Comparison of ENCODE assay signal across 25 cellular contexts in genomic region chr1:43621386-43621785, GRCh38.
"Had no signal": no experiment of that assay in that cellular context is flagged by ENCODE, and none has a peak within 500 bp of the region (broad histone marks: within the 10 kb centered on the region; RNA-seq: fewer than 3 reads in every experiment).

No MANE protein-coding gene starts in this region.

- H3K36me3 Mint-ChIP-seq: activated naive CD4-positive, alpha-beta T cell treated with anti-CD3 and anti-CD28 coated beads, Interleukin-2, amount 50 U/mL, for 72 hours; immature natural killer cell; memory B cell; natural killer cell; stimulated activated memory B cell treated with anti-CD40 and anti-IgM and Interleukin-4, amounts not matched to agents 10 μg/mL and 1 μg/mL and 100 μg/mL, for 72 hours had no signal

- H3K27ac Mint-ChIP-seq: activated B cell treated with CpG ODN at 0.5 μM for 24 hours; activated CD8-positive, alpha-beta T cell treated with anti-CD3 and anti-CD28 coated beads for 36 hours; activated naive CD4-positive, alpha-beta T cell treated with anti-CD3 and anti-CD28 coated beads, Interleukin-2, amount 50 U/mL, for 72 hours; activated T-helper 17 cell treated with anti-CD3 and anti-CD28 coated beads, Interleukin-2, amount 50 U/mL, for 72 hours; endodermal cell; immature natural killer cell; memory B cell; natural killer cell; stimulated activated memory B cell treated with anti-CD40 and anti-IgM and Interleukin-4, amounts not matched to agents 10 μg/mL and 1 μg/mL and 100 μg/mL, for 72 hours; T-helper 2 cell treated with Interferon-gamma antibody and Interleukin-4, amounts not matched to agents 5 μg/mL and 100 μg/mL, for 36 hours had no signal

- H3K4me3 ChIP-seq: heart left ventricle, prostate gland, skin epidermis, tibial nerve had no signal

- H3K4me1 Mint-ChIP-seq: activated B cell treated with CpG ODN at 0.5 μM for 24 hours; activated T-helper 17 cell treated with anti-CD3 and anti-CD28 coated beads, Interleukin-2, amount 50 U/mL, for 72 hours; endodermal cell; immature natural killer cell; memory B cell; natural killer cell; stimulated activated memory B cell treated with anti-CD40 and anti-IgM and Interleukin-4, amounts not matched to agents 10 μg/mL and 1 μg/mL and 100 μg/mL, for 72 hours; stimulated activated naive CD8-positive, alpha-beta T cell treated with anti-CD3 and anti-CD28 coated beads, Interleukin-15, amount 100 ng/mL, for 72 hours had no signal

- H3K9me3 Mint-ChIP-seq: activated B cell treated with CpG ODN at 0.5 μM for 24 hours; activated CD8-positive, alpha-beta T cell treated with anti-CD3 and anti-CD28 coated beads for 36 hours; activated naive CD4-positive, alpha-beta T cell treated with anti-CD3 and anti-CD28 coated beads, Interleukin-2, amount 50 U/mL, for 72 hours; activated T-cell treated with anti-CD3 and anti-CD28 coated beads, Interleukin-2, amount 50 U/mL, for 4 hours; activated T-helper 17 cell treated with anti-CD3 and anti-CD28 coated beads, Interleukin-2, amount 50 U/mL, for 72 hours; endodermal cell; immature natural killer cell; memory B cell; natural killer cell; stimulated activated memory B cell treated with anti-CD40 and anti-IgM and Interleukin-4, amounts not matched to agents 10 μg/mL and 1 μg/mL and 100 μg/mL, for 72 hours; stimulated activated naive CD8-positive, alpha-beta T cell treated with anti-CD3 and anti-CD28 coated beads, Interleukin-15, amount 100 ng/mL, for 72 hours; T-helper 2 cell treated with Interferon-gamma antibody and Interleukin-4, amounts not matched to agents 5 μg/mL and 100 μg/mL, for 36 hours had no signal

- H3K27me3 Mint-ChIP-seq: activated B cell treated with CpG ODN at 0.5 μM for 24 hours; activated CD8-positive, alpha-beta T cell treated with anti-CD3 and anti-CD28 coated beads for 36 hours; activated T-helper 17 cell treated with anti-CD3 and anti-CD28 coated beads, Interleukin-2, amount 50 U/mL, for 72 hours had no signal

- ATAC-seq: activated CD8-positive, alpha-beta T cell treated with anti-CD3 and anti-CD28 coated beads for 36 hours; activated naive CD4-positive, alpha-beta T cell treated with anti-CD3 and anti-CD28 coated beads, Interleukin-2, amount 50 U/mL, for 72 hours; activated T-cell treated with anti-CD3 and anti-CD28 coated beads, Interleukin-2, amount 50 U/mL, for 4 hours; activated T-helper 17 cell treated with anti-CD3 and anti-CD28 coated beads, Interleukin-2, amount 50 U/mL, for 72 hours; esophagus mucosa; foreskin keratinocyte; heart left ventricle; natural killer cell; stimulated activated memory B cell treated with anti-CD40 and anti-IgM and Interleukin-4, amounts not matched to agents 10 μg/mL and 1 μg/mL and 100 μg/mL, for 72 hours; stimulated activated naive CD8-positive, alpha-beta T cell treated with anti-CD3 and anti-CD28 coated beads, Interleukin-15, amount 100 ng/mL, for 72 hours had no signal

- DNase-seq: activated B cell treated with CpG ODN at 0.5 μM for 24 hours; activated CD4-positive, alpha-beta T cell treated with anti-CD3 and anti-CD28 coated beads, Interleukin-2, amount 50 U/mL, for 1 hour; activated CD8-positive, alpha-beta T cell treated with anti-CD3 and anti-CD28 coated beads for 36 hours; activated gamma-delta T cell treated with Interleukin-2 at 50 U/mL for 16 hours; activated T-cell treated with anti-CD3 and anti-CD28 coated beads, Interleukin-2, amount 50 U/mL, for 4 hours; endodermal cell; foreskin keratinocyte; heart left ventricle; hypothalamus; immature natural killer cell; natural killer cell; retina; stimulated activated CD4-positive, alpha-beta T cell treated with anti-CD3 and anti-CD28 coated beads, Interleukin-4, amount 100 ng/mL, for 4 hours; stimulated activated CD8-positive, alpha-beta memory T cell treated with anti-CD3 and anti-CD28 coated beads, Interleukin-4, amount 100 ng/mL, for 48 hours; stimulated activated naive CD8-positive, alpha-beta T cell treated with anti-CD3 and anti-CD28 coated beads, Interleukin-15, amount 100 ng/mL, for 72 hours; T-helper 1 cell had no signal

- H3K27me3 ChIP-seq: foreskin keratinocyte, heart left ventricle, tibial nerve had no signal

- H3K4me3 Mint-ChIP-seq: activated B cell treated with CpG ODN at 0.5 μM for 24 hours; activated CD8-positive, alpha-beta T cell treated with anti-CD3 and anti-CD28 coated beads for 36 hours; activated T-cell treated with anti-CD3 and anti-CD28 coated beads, Interleukin-2, amount 50 U/mL, for 4 hours; activated T-helper 17 cell treated with anti-CD3 and anti-CD28 coated beads, Interleukin-2, amount 50 U/mL, for 72 hours; endodermal cell; immature natural killer cell; memory B cell; natural killer cell; stimulated activated memory B cell treated with anti-CD40 and anti-IgM and Interleukin-4, amounts not matched to agents 10 μg/mL and 1 μg/mL and 100 μg/mL, for 72 hours; stimulated activated naive CD8-positive, alpha-beta T cell treated with anti-CD3 and anti-CD28 coated beads, Interleukin-15, amount 100 ng/mL, for 72 hours; T-helper 2 cell treated with Interferon-gamma antibody and Interleukin-4, amounts not matched to agents 5 μg/mL and 100 μg/mL, for 36 hours had no signal
